Comparison of ENCODE assay signal across 11 cellular contexts in genomic region chr3:196726788-196727675, GRCh38. TPM values are rescaled to one million over a fixed set of nuclear protein-coding genes. Genes with fewer than 3 reads are reported as not detected.
DNase-seq lines count a peak whose midpoint lies in the region; ATAC-seq and TF ChIP-seq lines count a peak whose summit lies in the region.
"Had no signal": no experiment of that assay in that cellular context is flagged by ENCODE, and none has a peak within 500 bp of the region (broad histone marks: within the 10 kb centered on the region; RNA-seq: fewer than 3 reads in every experiment).

No MANE protein-coding gene starts in this region.

- no peaks in the 10 kb centered on the region for H3K9me3 ChIP-seq in mucosa of descending colon
- H3K9me3 ChIP-seq: prostate gland had no signal

- peaks cover 11% of the 10 kb centered on the region for H3K4me1 ChIP-seq in mucosa of descending colon (ENCODE audit: low read depth)
- H3K4me1 ChIP-seq: prostate gland had no signal

- no peak for TF ChIP-seq CTCF in mucosa of descending colon (IDR thresholded peaks at IDR 0.05)

- intact Hi-C loops in mucosa of descending colon (cut with DNase I, micrococcal nuclease) = no loop called here

- in situ Hi-C loops in KBM-7 (cut with MboI; ENCODE audit: low pct_unique_long_range_greater_than_20kb, low sequenced_read_pairs) = no loop called here

- ATAC-seq in mucosa of descending colon = peak; percentile 98
- ATAC-seq in GM18498 (IDR thresholded peaks at IDR 0.05; ENCODE audit: unreplicated experiment) = no peak
- ATAC-seq in GM21360 (IDR thresholded peaks at IDR 0.05; ENCODE audit: unreplicated experiment) = no peak
- ATAC-seq: left cardiac atrium had no signal

- no peak overlapping the region for H3K4me3 ChIP-seq in mucosa of descending colon
- H3K4me3 ChIP-seq: prostate gland had no signal

- DNase-seq in ELR (ENCODE audit: low read depth) = peak; percentile 88
- peak; percentile 30 for DNase-seq in RKO (ENCODE audit: low spot score)
- peak; percentile 20 for DNase-seq in astrocyte of the hippocampus (ENCODE audit: low read depth, low spot score)
- no peak for DNase-seq in mucosa of descending colon
- DNase-seq in KBM-7 = no peak
- DNase-seq in NCI-H2227 treated with DMSO at 0.1 percent for 48 hours (lab: John Stamatoyannopoulos, UW) = no peak
- DNase-seq: left cardiac atrium, NCI-H526 had no signal

- no peaks in the 10 kb centered on the region for H3K36me3 ChIP-seq in mucosa of descending colon (ENCODE audit: low read depth)
- H3K36me3 ChIP-seq: prostate gland had no signal

RNA-seq across cellular contexts. Expression of gene PAK2, which starts 12.6 kb away (rescaled TPM):
- total RNA-seq in mucosa of descending colon = 10 to 100 TPM; 50.6 to 74.7 (median 69.6) TPM

RNA-seq across cellular contexts. Expression of gene PIGX, which starts 14.9 kb away (rescaled TPM):
- 10 to 100 TPM; 22.5 to 30.5 (median 29.0) TPM for total RNA-seq in mucosa of descending colon

RNA-seq across cellular contexts. Expression of gene CEP19, which starts 15.0 kb away (rescaled TPM):
- total RNA-seq in mucosa of descending colon = 1 to 10 TPM in 1 of 3 donors, under 1 TPM in 2; 0.23 to 3.8 (median 0.70) TPM

Comparison
In these comparisons a context has a peak if more than half of its experiments do, and no peak if none do; other contexts are left out.
1. DNase-seq: peak in ELR (single experiment), RKO (single experiment) and astrocyte of the hippocampus (single experiment); none in mucosa of descending colon (0 of 3), KBM-7 (single experiment) and NCI-H2227 treated with DMSO at 0.1 percent for 48 hours (single experiment).